ENCODE assay signal across 8 cellular contexts in the genomic region with DNA sequence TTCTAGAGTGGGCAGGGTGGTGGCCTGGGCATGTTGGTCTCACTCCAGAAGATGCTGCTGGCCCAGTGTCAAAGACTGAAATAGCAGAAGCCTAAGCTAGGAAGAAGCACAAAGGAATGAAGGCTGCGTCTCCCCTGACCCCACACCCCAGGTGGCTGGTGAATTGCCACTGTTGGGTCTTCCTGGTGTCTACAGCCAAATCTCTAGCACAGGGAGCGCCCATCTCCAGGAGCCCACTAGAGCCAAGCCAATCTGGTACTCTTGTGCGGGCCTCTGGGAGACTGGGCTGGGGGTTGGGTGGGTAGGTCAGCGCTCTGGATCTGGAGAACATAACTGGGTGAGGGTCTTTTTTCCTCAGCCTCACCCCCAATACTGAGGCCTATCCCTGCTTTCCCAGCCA. TPM values are rescaled to one million over a fixed set of nuclear protein-coding genes. Genes with fewer than 3 reads are reported as not detected.
DNase-seq lines count a peak whose midpoint lies in the region; ATAC-seq, FAIRE-seq and TF ChIP-seq lines count a peak whose summit lies in the region.

No MANE protein-coding gene starts in this region.

- H3K27ac ChIP-seq in HepG2 (ENCODE audit: extremely low read length, insufficient read depth, low read length) (peak overlapping the region; percentile 67), thoracic aorta (peak overlapping the region in 1 of 2 donors; percentile 65)

- H3K36me3 ChIP-seq in HepG2 (replicated peaks in 1 of 2; ENCODE audit: control insufficient read depth in 1 of 2, insufficient read depth in 2 of 2, low read length in 2 of 2) (peaks cover 17 to 38% of the 10 kb centered on the region in 2 experiments), thoracic aorta (peaks cover 35% of the 10 kb centered on the region)

- no peak for FAIRE-seq in HepG2 (lab: Jason Lieb, UNC)

- H3K4me2 ChIP-seq in HepG2 (ENCODE audit: low read depth, low read length), result peak overlapping the region; percentile 84

- H3K79me2 ChIP-seq in HepG2 (ENCODE audit: insufficient read depth, low read length), result peaks cover 16% of the 10 kb centered on the region

- peaks cover 22% of the 10 kb centered on the region for H3K4me1 Mint-ChIP-seq in activated CD4-positive, alpha-beta T cell treated with anti-CD3 and anti-CD28 coated beads for 36 hours
- peaks cover 23% of the 10 kb centered on the region for H3K4me1 Mint-ChIP-seq in activated naive CD8-positive, alpha-beta T cell treated with anti-CD3 and anti-CD28 coated beads, Interleukin-2, amount 10 ng/mL, durations not matched to agents 7 days and 5 days

- H3K4me1 ChIP-seq in HepG2 (ENCODE audit: insufficient read depth, low read length) (peaks cover 57% of the 10 kb centered on the region), thoracic aorta (ENCODE audit: control insufficient read depth in 1 of 2, low read depth in 2 of 2) (peaks cover 17 to 26% of the 10 kb centered on the region in 2 donors)

- H3K9ac ChIP-seq in HepG2 (ENCODE audit: insufficient read depth, low read depth, low read length), result peak overlapping the region; percentile 96

- DNase-seq in activated CD4-positive, alpha-beta T cell treated with anti-CD3 and anti-CD28 coated beads for 36 hours, result no peak
- no peak for DNase-seq in activated CD4-positive, alpha-beta T cell treated with anti-CD3 and anti-CD28 coated beads for 1 hour
- DNase-seq in activated naive CD8-positive, alpha-beta T cell treated with anti-CD3 and anti-CD28 coated beads, Interleukin-2, amount 10 ng/mL, durations not matched to agents 7 days and 5 days, result no peak
- DNase-seq in HepG2 (ENCODE audit: low spot score) (no peak), thoracic aorta (ENCODE audit: low spot score) (no peak), D341Med (ENCODE audit: low spot score) (no peak)
- no peak for DNase-seq in stimulated activated CD4-positive, alpha-beta T cell treated with anti-CD3 and anti-CD28 coated beads, Interleukin-4, amount 100 ng/mL, for 1 hour

- TF ChIP-seq POLR2A in HepG2 (IDR thresholded peaks at IDR 0.05; ENCODE audit: insufficient read depth in 1 of 2, low read depth in 2 of 2, low read length in 2 of 2), result no peak

- H3K27me3 ChIP-seq in HepG2 (ENCODE audit: control insufficient read depth in 1 of 2, insufficient read depth in 2 of 2, low read length in 2 of 2) (no peaks in the 10 kb centered on the region), thoracic aorta (replicated peaks; ENCODE audit: insufficient read depth) (no peaks in the 10 kb centered on the region)

- peak overlapping the region; percentile 19 for H3K27ac Mint-ChIP-seq in activated CD4-positive, alpha-beta T cell treated with anti-CD3 and anti-CD28 coated beads for 36 hours
- H3K27ac Mint-ChIP-seq in activated naive CD8-positive, alpha-beta T cell treated with anti-CD3 and anti-CD28 coated beads, Interleukin-2, amount 10 ng/mL, durations not matched to agents 7 days and 5 days, result peak overlapping the region; percentile 70

- H4K20me1 ChIP-seq in HepG2 (ENCODE audit: insufficient read depth, low read length), result no peaks in the 10 kb centered on the region

- TF ChIP-seq EP300 in HepG2 (IDR thresholded peaks at IDR 0.05; ENCODE audit: low read depth in 2 of 2, low read length in 2 of 2) (no peak), HepG2 (CRISPR knock-in tag; IDR thresholded peaks at IDR 0.05; ENCODE audit: borderline replicate concordance) (no peak)

- in situ Hi-C loops in HepG2 (cut with HindIII; ENCODE audit: extremely low pct_ligation_motif_present, low pct_unique_long_range_greater_than_20kb), result no loop called here

- TF ChIP-seq CTCF in HepG2 (CRISPR knock-in tag; IDR thresholded peaks at IDR 0.05) (no peak), thoracic aorta (IDR thresholded peaks at IDR 0.05) (no peak)

- ATAC-seq in activated CD4-positive, alpha-beta T cell treated with anti-CD3 and anti-CD28 coated beads for 36 hours, result no peak
- ATAC-seq in activated naive CD8-positive, alpha-beta T cell treated with anti-CD3 and anti-CD28 coated beads, Interleukin-2, amount 10 ng/mL, durations not matched to agents 7 days and 5 days (ENCODE audit: low read depth), result no peak
- ATAC-seq in HepG2, result no peak
- no peak for ATAC-seq in thoracic aorta (ENCODE audit: insufficient number of reproducible peaks, low FRiP score, low read depth)
- ATAC-seq in GM19035 (IDR thresholded peaks at IDR 0.05; ENCODE audit: unreplicated experiment), result no peak

- peak overlapping the region; percentile 79 to 95 (median 92) for H3K4me3 ChIP-seq in HepG2 (replicated peaks in 1 of 3; ENCODE audit: insufficient read depth in 1 of 3, low read depth in 2 of 3, low read length in 3 of 3)
- peak overlapping the region; percentile 90 for H3K4me3 ChIP-seq in thoracic aorta

- no peaks in the 10 kb centered on the region for H3K27me3 Mint-ChIP-seq in activated CD4-positive, alpha-beta T cell treated with anti-CD3 and anti-CD28 coated beads for 36 hours
- no peaks in the 10 kb centered on the region for H3K27me3 Mint-ChIP-seq in activated naive CD8-positive, alpha-beta T cell treated with anti-CD3 and anti-CD28 coated beads, Interleukin-2, amount 10 ng/mL, durations not matched to agents 7 days and 5 days

- intact Hi-C loops in activated CD4-positive, alpha-beta T cell treated with anti-CD3 and anti-CD28 coated beads for 36 hours (cut with DNase I, micrococcal nuclease), result loop anchor here in 1 of 2 experiments (5.0 to 10.0 kb wide), 2 partner anchors 52 to 90 kb away; partner anchors contain the start of genes GNAI2 and LSMEM2
- intact Hi-C loops in HepG2 (cut with micrococcal nuclease; ENCODE audit: unreplicated experiment), result no loop called here

- POLR2A ChIA-PET in activated CD4-positive, alpha-beta T cell treated with anti-CD3 and anti-CD28 coated beads for 36 hours (lab: Charles Lee), result interaction anchor here (1.6 kb wide), 1 partner anchor 10 kb away, joined by 18 read pairs; no protein-coding TSS in a partner anchor
- POLR2A ChIA-PET in activated naive CD8-positive, alpha-beta T cell treated with anti-CD3 and anti-CD28 coated beads, Interleukin-2, amount 10 ng/mL, durations not matched to agents 7 days and 5 days (lab: Charles Lee), result interaction anchor here (1.2 to 4.9 kb wide), 8 partner anchors 9 to 35 kb away, joined by 3 to 76 read pairs (median 8); partner anchors contain the start of genes CYB561D2, HYAL3, IFRD2 and NAA80
- POLR2A ChIA-PET in HepG2 (lab: Yijun Ruan, JAX), result interaction anchor here (1.3 to 3.5 kb wide), 11 partner anchors 10 to 125 kb away, joined by 3 to 66 read pairs (median 10); partner anchors contain the start of genes HYAL1, HYAL3, IFRD2 and NAA80

- WGBS in HepG2 (ENCODE audit: low lambda C conversion rate), result no CpG with 5 or more reads among the region's 4 CpGs

- H3K4me3 Mint-ChIP-seq in activated CD4-positive, alpha-beta T cell treated with anti-CD3 and anti-CD28 coated beads for 36 hours, result peak overlapping the region; percentile 83
- peak overlapping the region; percentile 95 for H3K4me3 Mint-ChIP-seq in activated naive CD8-positive, alpha-beta T cell treated with anti-CD3 and anti-CD28 coated beads, Interleukin-2, amount 10 ng/mL, durations not matched to agents 7 days and 5 days

- peaks cover 28% of the 10 kb centered on the region for H3K36me3 Mint-ChIP-seq in activated CD4-positive, alpha-beta T cell treated with anti-CD3 and anti-CD28 coated beads for 36 hours (ENCODE audit: low read depth)
- peaks cover 17% of the 10 kb centered on the region for H3K36me3 Mint-ChIP-seq in activated naive CD8-positive, alpha-beta T cell treated with anti-CD3 and anti-CD28 coated beads, Interleukin-2, amount 10 ng/mL, durations not matched to agents 7 days and 5 days

- no peaks in the 10 kb centered on the region for H3K9me3 ChIP-seq in HepG2 (ENCODE audit: low read length)
- no peaks in the 10 kb centered on the region for H3K9me3 ChIP-seq in thoracic aorta

- no peaks in the 10 kb centered on the region for H3K9me3 Mint-ChIP-seq in activated CD4-positive, alpha-beta T cell treated with anti-CD3 and anti-CD28 coated beads for 36 hours (ENCODE audit: low read depth)
- no peaks in the 10 kb centered on the region for H3K9me3 Mint-ChIP-seq in activated naive CD8-positive, alpha-beta T cell treated with anti-CD3 and anti-CD28 coated beads, Interleukin-2, amount 10 ng/mL, durations not matched to agents 7 days and 5 days

- no peak overlapping the region for H2AFZ ChIP-seq in HepG2 (ENCODE audit: low read length)

- no TSS peak for BruUV-seq in HepG2 (replicated peaks; lab: Mats Ljungman, UMichigan)

- CTCF ChIA-PET in activated CD4-positive, alpha-beta T cell treated with anti-CD3 and anti-CD28 coated beads for 36 hours (lab: Charles Lee), result interaction anchor here (1.1 to 3.6 kb wide), 7 partner anchors 8 to 92 kb away, joined by 4 to 18 read pairs (median 4); partner anchors contain the start of genes HYAL3, NAA80 and ZMYND10
- CTCF ChIA-PET in HepG2 (lab: Yijun Ruan, JAX; ENCODE audit: low intra/inter-chr PET ratio, low total read pairs), result no interaction called here

- no peak for TF ChIP-seq RAD21 in HepG2 (CRISPR knock-in tag; IDR thresholded peaks at IDR 0.05)

RNA-seq across cellular contexts. Expression of gene TUSC2, which starts 0.9 kb away (rescaled TPM):
- total RNA-seq in activated CD4-positive, alpha-beta T cell treated with anti-CD3 and anti-CD28 coated beads for 36 hours, result 10 to 100 TPM; 15.0 to 17.1 TPM
- total RNA-seq in activated naive CD8-positive, alpha-beta T cell treated with anti-CD3 and anti-CD28 coated beads, Interleukin-2, amount 10 ng/mL, durations not matched to agents 7 days and 5 days, result 10 to 100 TPM; 20.2 to 20.8 TPM
- total RNA-seq in HepG2 (2016; rRNA removed; fragmentation: Illumina TruSeq; extraction: Trizol) (35.9 and 36.7 TPM in 2 replicates), thoracic aorta (10 to 100 TPM; 12.6 to 19.4 TPM)
- 71.2 and 71.5 TPM in 2 replicates for total RNA-seq in HepG2 (2016; cell fraction: cytosol; rRNA removed; fragmentation: Illumina TruSeq; extraction: Trizol; ENCODE audit: low read depth)
- total RNA-seq in HepG2 (2016; cell fraction: insoluble cytoplasmic fraction; rRNA removed; fragmentation: Illumina TruSeq; extraction: Trizol), result 33.2 and 36.7 TPM in 2 replicates
- 83.6 and 94.5 TPM in 2 replicates for total RNA-seq in HepG2 (2016; cell fraction: membrane; rRNA removed; fragmentation: Illumina TruSeq; extraction: Trizol)
- total RNA-seq in HepG2 (2016; cell fraction: nucleus; rRNA removed; fragmentation: Illumina TruSeq; extraction: Trizol), result 16.6 and 17.7 TPM in 2 replicates
- 38.5 and 39.1 TPM in 2 replicates for polyA plus RNA-seq in HepG2 (2011; rRNA removed)
- polyA plus RNA-seq in HepG2 (2011; cell fraction: cytosol; rRNA removed), result 42.4 and 45.2 TPM in 2 replicates
- 12.4 and 16.2 TPM in 2 replicates for polyA plus RNA-seq in HepG2 (2011; cell fraction: nucleus; rRNA removed)
- polyA plus RNA-seq in HepG2 (2012), result 15.6 and 21.1 TPM in 2 replicates
- 124 and 125 TPM in 2 replicates for polyA plus RNA-seq in HepG2 (2016; cell fraction: cytosol; fragmentation: Illumina TruSeq; extraction: Trizol; ENCODE audit: low read depth)
- 51.0 and 54.1 TPM in 2 replicates for polyA plus RNA-seq in HepG2 (2016; cell fraction: insoluble cytoplasmic fraction; fragmentation: Illumina TruSeq; extraction: Trizol; ENCODE audit: low read depth)
- polyA plus RNA-seq in HepG2 (2016; cell fraction: membrane; fragmentation: Illumina TruSeq; extraction: Trizol; ENCODE audit: low read depth), result 95.2 and 102 TPM in 2 replicates
- polyA plus RNA-seq in HepG2 (2016; cell fraction: nucleus; fragmentation: Illumina TruSeq; extraction: Trizol; ENCODE audit: insufficient read depth, low read depth), result 42.2 and 43.7 TPM in 2 replicates
- 25.7 and 41.9 TPM in 2 replicates for polyA minus RNA-seq in HepG2 (2011; rRNA and poly(A)+ RNA removed; ENCODE audit: low replicate concordance)
- 7.9 and 8.1 TPM in 2 replicates for polyA minus RNA-seq in HepG2 (2011; cell fraction: cytosol; rRNA and poly(A)+ RNA removed)
- polyA minus RNA-seq in HepG2 (2011; cell fraction: nucleus; rRNA and poly(A)+ RNA removed), result 5.0 and 5.5 TPM in 2 replicates

RNA-seq across cellular contexts. Expression of gene HYAL2, which starts 4.6 kb away (rescaled TPM):
- total RNA-seq in activated CD4-positive, alpha-beta T cell treated with anti-CD3 and anti-CD28 coated beads for 36 hours, result 1 to 10 TPM; 4.7 to 5.1 TPM
- 1 to 10 TPM; 4.9 to 5.1 TPM for total RNA-seq in activated naive CD8-positive, alpha-beta T cell treated with anti-CD3 and anti-CD28 coated beads, Interleukin-2, amount 10 ng/mL, durations not matched to agents 7 days and 5 days
- total RNA-seq in HepG2 (2016; rRNA removed; fragmentation: Illumina TruSeq; extraction: Trizol) (40.9 and 76.2 TPM in 2 replicates), thoracic aorta (10 to 100 TPM; 86.5 to 87.5 TPM)
- total RNA-seq in HepG2 (2016; cell fraction: cytosol; rRNA removed; fragmentation: Illumina TruSeq; extraction: Trizol; ENCODE audit: low read depth), result 33.8 and 45.1 TPM in 2 replicates
- 38.5 and 74.2 TPM in 2 replicates for total RNA-seq in HepG2 (2016; cell fraction: insoluble cytoplasmic fraction; rRNA removed; fragmentation: Illumina TruSeq; extraction: Trizol)
- 60.8 and 76.3 TPM in 2 replicates for total RNA-seq in HepG2 (2016; cell fraction: membrane; rRNA removed; fragmentation: Illumina TruSeq; extraction: Trizol)
- total RNA-seq in HepG2 (2016; cell fraction: nucleus; rRNA removed; fragmentation: Illumina TruSeq; extraction: Trizol), result 56.5 and 69.1 TPM in 2 replicates
- 102 and 144 TPM in 2 replicates for polyA plus RNA-seq in HepG2 (2011; rRNA removed)
- polyA plus RNA-seq in HepG2 (2011; cell fraction: cytosol; rRNA removed), result 110 and 154 TPM in 2 replicates
- 94.8 and 103 TPM in 2 replicates for polyA plus RNA-seq in HepG2 (2011; cell fraction: nucleus; rRNA removed)
- polyA plus RNA-seq in HepG2 (2012), result 37.6 and 45.4 TPM in 2 replicates
- 32.1 and 39.0 TPM in 2 replicates for polyA plus RNA-seq in HepG2 (2016; cell fraction: cytosol; fragmentation: Illumina TruSeq; extraction: Trizol; ENCODE audit: low read depth)
- 33.6 and 35.3 TPM in 2 replicates for polyA plus RNA-seq in HepG2 (2016; cell fraction: insoluble cytoplasmic fraction; fragmentation: Illumina TruSeq; extraction: Trizol; ENCODE audit: low read depth)
- polyA plus RNA-seq in HepG2 (2016; cell fraction: membrane; fragmentation: Illumina TruSeq; extraction: Trizol; ENCODE audit: low read depth), result 47.1 and 53.3 TPM in 2 replicates
- polyA plus RNA-seq in HepG2 (2016; cell fraction: nucleus; fragmentation: Illumina TruSeq; extraction: Trizol; ENCODE audit: insufficient read depth, low read depth), result 84.1 and 84.7 TPM in 2 replicates
- 83.3 and 236 TPM in 2 replicates for polyA minus RNA-seq in HepG2 (2011; rRNA and poly(A)+ RNA removed; ENCODE audit: low replicate concordance)
- 38.1 and 40.4 TPM in 2 replicates for polyA minus RNA-seq in HepG2 (2011; cell fraction: cytosol; rRNA and poly(A)+ RNA removed)
- polyA minus RNA-seq in HepG2 (2011; cell fraction: nucleus; rRNA and poly(A)+ RNA removed), result 37.0 and 41.7 TPM in 2 replicates

RNA-seq across cellular contexts. Expression of gene RASSF1, which starts 13.5 kb away (rescaled TPM):
- total RNA-seq in activated CD4-positive, alpha-beta T cell treated with anti-CD3 and anti-CD28 coated beads for 36 hours, result 10 to 100 TPM; 30.8 to 50.7 TPM
- 100 to 1,000 TPM; 183 to 188 TPM for total RNA-seq in activated naive CD8-positive, alpha-beta T cell treated with anti-CD3 and anti-CD28 coated beads, Interleukin-2, amount 10 ng/mL, durations not matched to agents 7 days and 5 days
- 7.7 and 10.2 TPM in 2 replicates for total RNA-seq in HepG2 (2016; rRNA removed; fragmentation: Illumina TruSeq; extraction: Trizol)
- 2.7 TPM in 2 replicates for total RNA-seq in HepG2 (2016; cell fraction: cytosol; rRNA removed; fragmentation: Illumina TruSeq; extraction: Trizol; ENCODE audit: low read depth)
- total RNA-seq in HepG2 (2016; cell fraction: insoluble cytoplasmic fraction; rRNA removed; fragmentation: Illumina TruSeq; extraction: Trizol), result 7.2 and 11.0 TPM in 2 replicates
- total RNA-seq in HepG2 (2016; cell fraction: membrane; rRNA removed; fragmentation: Illumina TruSeq; extraction: Trizol), result 5.2 and 5.8 TPM in 2 replicates
- 13.0 and 14.3 TPM in 2 replicates for total RNA-seq in HepG2 (2016; cell fraction: nucleus; rRNA removed; fragmentation: Illumina TruSeq; extraction: Trizol)
- 27.5 and 28.6 TPM in 2 replicates for polyA plus RNA-seq in HepG2 (2011; rRNA removed)
- 23.8 and 31.2 TPM in 2 replicates for polyA plus RNA-seq in HepG2 (2011; cell fraction: cytosol; rRNA removed)
- polyA plus RNA-seq in HepG2 (2011; cell fraction: nucleus; rRNA removed), result 38.6 and 41.6 TPM in 2 replicates
- 11.2 and 17.2 TPM in 2 replicates for polyA plus RNA-seq in HepG2 (2012)
- polyA plus RNA-seq in HepG2 (2016; cell fraction: cytosol; fragmentation: Illumina TruSeq; extraction: Trizol; ENCODE audit: low read depth), result 2.5 and 2.6 TPM in 2 replicates
- 7.5 and 8.1 TPM in 2 replicates for polyA plus RNA-seq in HepG2 (2016; cell fraction: insoluble cytoplasmic fraction; fragmentation: Illumina TruSeq; extraction: Trizol; ENCODE audit: low read depth)
- 3.3 TPM in 2 replicates for polyA plus RNA-seq in HepG2 (2016; cell fraction: membrane; fragmentation: Illumina TruSeq; extraction: Trizol; ENCODE audit: low read depth)
- 32.3 and 32.6 TPM in 2 replicates for polyA plus RNA-seq in HepG2 (2016; cell fraction: nucleus; fragmentation: Illumina TruSeq; extraction: Trizol; ENCODE audit: insufficient read depth, low read depth)
- 14.7 and 35.5 TPM in 2 replicates for polyA minus RNA-seq in HepG2 (2011; rRNA and poly(A)+ RNA removed; ENCODE audit: low replicate concordance)
- polyA minus RNA-seq in HepG2 (2011; cell fraction: cytosol; rRNA and poly(A)+ RNA removed), result 4.9 and 5.4 TPM in 2 replicates
- polyA minus RNA-seq in HepG2 (2011; cell fraction: nucleus; rRNA and poly(A)+ RNA removed), result 9.9 and 10.0 TPM in 2 replicates
- total RNA-seq in thoracic aorta, result 10 to 100 TPM; 45.2 to 72.2 TPM

RNA-seq across cellular contexts. Expression of gene ZMYND10, which starts 18.4 kb away (rescaled TPM):
- total RNA-seq in activated CD4-positive, alpha-beta T cell treated with anti-CD3 and anti-CD28 coated beads for 36 hours, result 1 to 10 TPM; 1.0 to 1.3 TPM
- 1 to 10 TPM; 2.2 to 2.7 TPM for total RNA-seq in activated naive CD8-positive, alpha-beta T cell treated with anti-CD3 and anti-CD28 coated beads, Interleukin-2, amount 10 ng/mL, durations not matched to agents 7 days and 5 days
- 0.49 and 0.60 TPM in 2 replicates for total RNA-seq in HepG2 (2016; rRNA removed; fragmentation: Illumina TruSeq; extraction: Trizol)
- 0.40 and 0.53 TPM in 2 replicates for total RNA-seq in HepG2 (2016; cell fraction: cytosol; rRNA removed; fragmentation: Illumina TruSeq; extraction: Trizol; ENCODE audit: low read depth)
- total RNA-seq in HepG2 (2016; cell fraction: insoluble cytoplasmic fraction; rRNA removed; fragmentation: Illumina TruSeq; extraction: Trizol), result 0.33 and 0.56 TPM in 2 replicates
- total RNA-seq in HepG2 (2016; cell fraction: membrane; rRNA removed; fragmentation: Illumina TruSeq; extraction: Trizol), result 0.15 and 0.52 TPM in 2 replicates
- 0.44 and 1.2 TPM in 2 replicates for total RNA-seq in HepG2 (2016; cell fraction: nucleus; rRNA removed; fragmentation: Illumina TruSeq; extraction: Trizol)
- 0.74 and 1.8 TPM in 2 replicates for polyA plus RNA-seq in HepG2 (2011; rRNA removed)
- 0.30 and 0.62 TPM in 2 replicates for polyA plus RNA-seq in HepG2 (2011; cell fraction: cytosol; rRNA removed)
- 6.6 and 8.0 TPM in 2 replicates for polyA plus RNA-seq in HepG2 (2011; cell fraction: nucleus; rRNA removed)
- polyA plus RNA-seq in HepG2 (2012), result 0.51 and 1.8 TPM in 2 replicates
- 0.24 and 0.28 TPM in 2 replicates for polyA plus RNA-seq in HepG2 (2016; cell fraction: cytosol; fragmentation: Illumina TruSeq; extraction: Trizol; ENCODE audit: low read depth)
- polyA plus RNA-seq in HepG2 (2016; cell fraction: insoluble cytoplasmic fraction; fragmentation: Illumina TruSeq; extraction: Trizol; ENCODE audit: low read depth), result not detected in 2 replicates
- 0.17 and 0.38 TPM in 2 replicates for polyA plus RNA-seq in HepG2 (2016; cell fraction: membrane; fragmentation: Illumina TruSeq; extraction: Trizol; ENCODE audit: low read depth)
- polyA plus RNA-seq in HepG2 (2016; cell fraction: nucleus; fragmentation: Illumina TruSeq; extraction: Trizol; ENCODE audit: insufficient read depth, low read depth), result 1.5 and 2.3 TPM in 2 replicates
- 0.54 and 0.56 TPM in 2 replicates for polyA minus RNA-seq in HepG2 (2011; rRNA and poly(A)+ RNA removed; ENCODE audit: low replicate concordance)
- not detected in 2 replicates for polyA minus RNA-seq in HepG2 (2011; cell fraction: cytosol; rRNA and poly(A)+ RNA removed)
- 0.50 and 0.52 TPM in 2 replicates for polyA minus RNA-seq in HepG2 (2011; cell fraction: nucleus; rRNA and poly(A)+ RNA removed)
- total RNA-seq in thoracic aorta, result not detected

RNA-seq across cellular contexts. Expression of gene NPRL2, which starts 23.4 kb away (rescaled TPM):
- total RNA-seq in activated CD4-positive, alpha-beta T cell treated with anti-CD3 and anti-CD28 coated beads for 36 hours, result 10 to 100 TPM; 42.5 to 43.0 TPM
- 10 to 100 TPM; 55.8 to 58.2 TPM for total RNA-seq in activated naive CD8-positive, alpha-beta T cell treated with anti-CD3 and anti-CD28 coated beads, Interleukin-2, amount 10 ng/mL, durations not matched to agents 7 days and 5 days
- 25.3 and 30.6 TPM in 2 replicates for total RNA-seq in HepG2 (2016; rRNA removed; fragmentation: Illumina TruSeq; extraction: Trizol)
- 8.8 and 10.0 TPM in 2 replicates for total RNA-seq in HepG2 (2016; cell fraction: cytosol; rRNA removed; fragmentation: Illumina TruSeq; extraction: Trizol; ENCODE audit: low read depth)
- total RNA-seq in HepG2 (2016; cell fraction: insoluble cytoplasmic fraction; rRNA removed; fragmentation: Illumina TruSeq; extraction: Trizol), result 30.7 and 30.9 TPM in 2 replicates
- total RNA-seq in HepG2 (2016; cell fraction: membrane; rRNA removed; fragmentation: Illumina TruSeq; extraction: Trizol), result 12.0 and 12.5 TPM in 2 replicates
- total RNA-seq in HepG2 (2016; cell fraction: nucleus; rRNA removed; fragmentation: Illumina TruSeq; extraction: Trizol), result 18.9 and 19.6 TPM in 2 replicates
- 51.4 and 52.7 TPM in 2 replicates for polyA plus RNA-seq in HepG2 (2011; rRNA removed)
- polyA plus RNA-seq in HepG2 (2011; cell fraction: cytosol; rRNA removed), result 34.7 and 41.4 TPM in 2 replicates
- polyA plus RNA-seq in HepG2 (2011; cell fraction: nucleus; rRNA removed), result 127 and 140 TPM in 2 replicates
- polyA plus RNA-seq in HepG2 (2012), result 13.7 and 18.3 TPM in 2 replicates
- 5.2 and 6.1 TPM in 2 replicates for polyA plus RNA-seq in HepG2 (2016; cell fraction: cytosol; fragmentation: Illumina TruSeq; extraction: Trizol; ENCODE audit: low read depth)
- polyA plus RNA-seq in HepG2 (2016; cell fraction: insoluble cytoplasmic fraction; fragmentation: Illumina TruSeq; extraction: Trizol; ENCODE audit: low read depth), result 22.7 and 25.4 TPM in 2 replicates
- 7.5 and 10.8 TPM in 2 replicates for polyA plus RNA-seq in HepG2 (2016; cell fraction: membrane; fragmentation: Illumina TruSeq; extraction: Trizol; ENCODE audit: low read depth)
- polyA plus RNA-seq in HepG2 (2016; cell fraction: nucleus; fragmentation: Illumina TruSeq; extraction: Trizol; ENCODE audit: insufficient read depth, low read depth), result 37.1 and 38.0 TPM in 2 replicates
- polyA minus RNA-seq in HepG2 (2011; rRNA and poly(A)+ RNA removed; ENCODE audit: low replicate concordance), result 32.6 and 44.8 TPM in 2 replicates
- polyA minus RNA-seq in HepG2 (2011; cell fraction: cytosol; rRNA and poly(A)+ RNA removed), result 11.1 and 13.9 TPM in 2 replicates
- polyA minus RNA-seq in HepG2 (2011; cell fraction: nucleus; rRNA and poly(A)+ RNA removed), result 21.0 and 32.1 TPM in 2 replicates
- total RNA-seq in thoracic aorta, result 10 to 100 TPM; 15.4 to 21.0 TPM

Comparison
In these comparisons a context has a peak if more than half of its experiments do, and no peak if none do; other contexts are left out.
1. RNA of gene HYAL2, which starts 4.6 kb away (total RNA-seq): 86.5 to 87.5 TPM in thoracic aorta and 33.8 to 76.3 TPM in HepG2; 4.7 to 5.1 TPM in activated CD4-positive, alpha-beta T cell treated with anti-CD3 and anti-CD28 coated beads for 36 hours and 4.9 to 5.1 TPM in activated naive CD8-positive, alpha-beta T cell treated with anti-CD3 and anti-CD28 coated beads, Interleukin-2, amount 10 ng/mL, durations not matched to agents 7 days and 5 days; every median in the first group is over 4 times any median in the second.